2 cellular contexts compared by ENCODE assay signal in genomic region chr18:11775436-11775835, GRCh38.
TF ChIP-seq lines count a peak whose summit lies in the region.

No MANE protein-coding gene starts in this region.

TF ChIP-seq in HEK293, 187 proteins besides CTCF, POLR2A, EP300 and RAD21 (continued from another document):
- 0 out of 2 replicates have a peak, but pooled peaks have one; percentile 40 for TF ChIP-seq REST (tag by site-specific recombination; IDR thresholded peaks at IDR 0.05)
TF ChIP-seq in HEK293: peak in this region for 1.

TF ChIP-seq in WTC11, 78 proteins besides CTCF, POLR2A, EP300 and RAD21 (continued from another document):
- TF ChIP-seq ZNF317 (CRISPR knock-in tag; IDR thresholded peaks at IDR 0.05; ENCODE audit: borderline replicate concordance, low read depth): no peak
- no peak for TF ChIP-seq ATF1 (CRISPR knock-in tag; IDR thresholded peaks at IDR 0.05)
- no peak for TF ChIP-seq ZNF671 (CRISPR knock-in tag; IDR thresholded peaks at IDR 0.05)
- TF ChIP-seq TEAD4 (CRISPR knock-in tag; IDR thresholded peaks at IDR 0.05): no peak
- TF ChIP-seq ATF3 (CRISPR knock-in tag; conservative IDR thresholded peaks at IDR 0.05): no peak
- no peak for TF ChIP-seq FOXP1 (CRISPR knock-in tag; IDR thresholded peaks at IDR 0.05; ENCODE audit: borderline replicate concordance)
